Comparison of ENCODE assay signal across 7 cellular contexts in genomic region chr1:4820543-4820942, GRCh38.
"Had no signal": no experiment of that assay in that cellular context is flagged by ENCODE, and none has a peak within 500 bp of the region (broad histone marks: within the 10 kb centered on the region; RNA-seq: fewer than 3 reads in every experiment).

No MANE protein-coding gene starts in this region.

- ATAC-seq: GM23338, HCT116 had no signal

- H3K27ac ChIP-seq: HL-60 had no signal

- H3K9me3 ChIP-seq: HAP-1 had no signal

- H3K4me3 ChIP-seq: GM23338, HAP-1 had no signal

- H2AFZ ChIP-seq: GM23338 had no signal

- H3K36me3 ChIP-seq: HAP-1 had no signal

- H3K4me2 ChIP-seq: GM23338 had no signal

- H3K4me1 ChIP-seq: HAP-1 had no signal

- DNase-seq: H7, HFFc6, KG1 had no signal
